ENCODE assay signal across 13 cellular contexts in genomic region chr12:139585-139984, GRCh38.
DNase-seq lines count a peak whose midpoint lies in the region; ATAC-seq and TF ChIP-seq lines count a peak whose summit lies in the region.
"Had no signal": no experiment of that assay in that cellular context is flagged by ENCODE, and none has a peak within 500 bp of the region (broad histone marks: within the 10 kb centered on the region; RNA-seq: fewer than 3 reads in every experiment).

No MANE protein-coding gene starts in this region.

- H3K27me3 Mint-ChIP-seq in mesothelial cell of epicardium (ENCODE audit: low read depth), result peaks cover 65% of the 10 kb centered on the region

- H3K27ac ChIP-seq in right atrium auricular region, result no peak overlapping the region
- H3K27ac ChIP-seq in dorsolateral prefrontal cortex, result peak overlapping the region in 40 of 59 donors; percentile 5 to 81 (median 58)
- H3K27ac ChIP-seq in uterus, result peak overlapping the region in 1 of 2 donors; percentile 2
- H3K27ac ChIP-seq: skin epidermis had no signal

- TF ChIP-seq CTCF in right atrium auricular region (IDR thresholded peaks at IDR 0.05), result no peak
- TF ChIP-seq CTCF in dorsolateral prefrontal cortex (IDR thresholded peaks at IDR 0.05 in 54 of 56, conservative IDR thresholded peaks at IDR 0.05 in 2 of 56; ENCODE audit: low read depth in 1 of 56, partially characterized antibody in 56 of 56), result no peak
- no peak for TF ChIP-seq CTCF in mesothelial cell of epicardium (IDR thresholded peaks at IDR 0.05; ENCODE audit: unreplicated experiment)
- TF ChIP-seq CTCF in uterus (IDR thresholded peaks at IDR 0.05), result no peak

- no peaks in the 10 kb centered on the region for H3K9me3 Mint-ChIP-seq in mesothelial cell of epicardium

- peaks cover 30% of the 10 kb centered on the region for H3K4me1 Mint-ChIP-seq in mesothelial cell of epicardium

- DNase-seq in left cardiac atrium (no peak), right atrium auricular region (ENCODE audit: low spot score) (no peak), dorsolateral prefrontal cortex (peak in 2 of 10 donors; percentile 16 to 26), mesothelial cell of epicardium (ENCODE audit: low spot score in 2 of 2, unreplicated experiment in 2 of 2) (peak in 1 of 2 experiments; percentile 61), uterus (no peak)
- DNase-seq in activated CD8-positive, alpha-beta memory T cell treated with anti-CD3 and anti-CD28 coated beads for 24 hours, result no peak
- DNase-seq: C1 segment of cervical spinal cord, MM.1S, NCI-H748 treated with DMSO at 0.1 percent for 48 hours, SK-N-SH had no signal

- H3K4me1 ChIP-seq in right atrium auricular region (peaks cover 0 to 16% of the 10 kb centered on the region in 2 donors), uterus (no peaks in the 10 kb centered on the region)

- no peak for TF ChIP-seq POLR2A in uterus (IDR thresholded peaks at IDR 0.05)

- H3K36me3 ChIP-seq in right atrium auricular region (no peaks in the 10 kb centered on the region), uterus (no peaks in the 10 kb centered on the region)

- peak overlapping the region; percentile 49 for H3K4me3 Mint-ChIP-seq in mesothelial cell of epicardium

- no peaks in the 10 kb centered on the region for H3K9me3 ChIP-seq in right atrium auricular region
- H3K9me3 ChIP-seq in uterus, result no peaks in the 10 kb centered on the region
- H3K9me3 ChIP-seq: SK-N-SH had no signal

- H3K36me3 Mint-ChIP-seq in mesothelial cell of epicardium, result no peaks in the 10 kb centered on the region

- H3K27me3 ChIP-seq in right atrium auricular region, result no peaks in the 10 kb centered on the region
- peaks cover 0 to 27% (median 3%) of the 10 kb centered on the region in 45 donors for H3K27me3 ChIP-seq in dorsolateral prefrontal cortex
- no peaks in the 10 kb centered on the region for H3K27me3 ChIP-seq in uterus

- H3K4me3 ChIP-seq in right atrium auricular region (peak overlapping the region in 1 of 2 donors; percentile 47), dorsolateral prefrontal cortex (peak overlapping the region in 40 of 59 donors; percentile 4 to 56 (median 34)), uterus (peak overlapping the region; percentile 21 to 33)

- H3K27ac Mint-ChIP-seq in mesothelial cell of epicardium, result no peak overlapping the region

- ATAC-seq in left cardiac atrium, result peak; percentile 38 to 44
- ATAC-seq in GM18519 (IDR thresholded peaks at IDR 0.05; ENCODE audit: low FRiP score, unreplicated experiment), result no peak
- ATAC-seq in GM21576 (IDR thresholded peaks at IDR 0.05; ENCODE audit: unreplicated experiment), result no peak

- intact Hi-C loops in left cardiac atrium (cut with DNase I) (no loop called here), dorsolateral prefrontal cortex (cut with DNase I) (no loop called here), uterus (cut with DNase I; ENCODE audit: low total_unique reads) (no loop called here)

Comparison
In these comparisons a context has a peak if more than half of its experiments do, and no peak if none do; other contexts are left out.
1. ATAC-seq: peak in left cardiac atrium (2 of 2); none in GM18519 (single experiment) and GM21576 (single experiment).
2. H3K27ac ChIP-seq: peak in dorsolateral prefrontal cortex (40 of 59); none in right atrium auricular region (0 of 2).